1 cellular context compared by ENCODE assay signal in the genomic region with DNA sequence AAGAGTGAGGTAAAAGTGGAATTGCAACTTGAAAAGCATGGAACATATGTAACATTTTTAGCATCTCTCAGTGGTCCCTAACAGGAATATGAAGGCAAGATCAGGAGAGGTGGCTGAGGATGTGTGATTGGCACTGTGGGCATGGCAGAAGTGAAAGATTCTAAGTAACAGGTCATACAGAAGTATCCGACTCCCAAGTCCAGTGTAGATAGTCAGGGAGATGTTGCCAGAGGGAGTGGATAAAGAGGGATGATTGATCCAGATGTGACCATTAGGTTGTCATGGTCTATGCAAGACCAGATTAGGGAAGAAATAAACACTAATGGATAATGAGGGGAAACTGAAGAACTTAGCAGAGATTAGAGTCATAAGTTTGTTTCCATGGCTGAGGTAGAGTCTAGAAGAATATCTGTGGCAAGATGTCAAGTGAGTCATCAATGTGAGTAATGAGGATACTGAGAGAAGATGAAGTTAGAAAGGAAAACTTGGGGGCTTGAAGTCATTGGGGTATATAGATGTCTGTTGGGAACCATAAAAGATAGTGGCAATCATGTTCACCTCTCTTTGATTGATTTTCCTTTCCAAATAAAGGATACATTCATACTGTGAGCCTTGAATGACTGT.
TF ChIP-seq lines count a peak whose summit lies in the region.

No MANE protein-coding gene starts in this region.

TF ChIP-seq in SK-N-SH, 30 proteins besides CTCF, POLR2A, EP300 and RAD21 (continued from another document):
- TF ChIP-seq, protein P1, sequence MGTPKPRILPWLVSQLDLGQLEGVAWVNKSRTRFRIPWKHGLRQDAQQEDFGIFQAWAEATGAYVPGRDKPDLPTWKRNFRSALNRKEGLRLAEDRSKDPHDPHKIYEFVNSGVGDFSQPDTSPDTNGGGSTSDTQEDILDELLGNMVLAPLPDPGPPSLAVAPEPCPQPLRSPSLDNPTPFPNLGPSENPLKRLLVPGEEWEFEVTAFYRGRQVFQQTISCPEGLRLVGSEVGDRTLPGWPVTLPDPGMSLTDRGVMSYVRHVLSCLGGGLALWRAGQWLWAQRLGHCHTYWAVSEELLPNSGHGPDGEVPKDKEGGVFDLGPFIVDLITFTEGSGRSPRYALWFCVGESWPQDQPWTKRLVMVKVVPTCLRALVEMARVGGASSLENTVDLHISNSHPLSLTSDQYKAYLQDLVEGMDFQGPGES (IDR thresholded peaks at IDR 0.05; ENCODE audit: low read depth, low read length) = no peak
- TF ChIP-seq NFIC (IDR thresholded peaks at IDR 0.05; ENCODE audit: borderline replicate concordance) = peak; percentile 36; the same call in 1 of the 2 replicates
- no peak for TF ChIP-seq NRF1 (IDR thresholded peaks at IDR 0.05; ENCODE audit: low read depth, low read length)
- peak; percentile 85 for TF ChIP-seq FOSL2 (IDR thresholded peaks at IDR 0.05; ENCODE audit: borderline replicate concordance, low read depth)
- TF ChIP-seq FOXM1 (IDR thresholded peaks at IDR 0.05; ENCODE audit: low read depth) = no peak
- TF ChIP-seq ELF1 (IDR thresholded peaks at IDR 0.05) = no peak
- no peak for TF ChIP-seq RFX5 (IDR thresholded peaks at IDR 0.05; ENCODE audit: low read length)
- TF ChIP-seq, protein P2, sequence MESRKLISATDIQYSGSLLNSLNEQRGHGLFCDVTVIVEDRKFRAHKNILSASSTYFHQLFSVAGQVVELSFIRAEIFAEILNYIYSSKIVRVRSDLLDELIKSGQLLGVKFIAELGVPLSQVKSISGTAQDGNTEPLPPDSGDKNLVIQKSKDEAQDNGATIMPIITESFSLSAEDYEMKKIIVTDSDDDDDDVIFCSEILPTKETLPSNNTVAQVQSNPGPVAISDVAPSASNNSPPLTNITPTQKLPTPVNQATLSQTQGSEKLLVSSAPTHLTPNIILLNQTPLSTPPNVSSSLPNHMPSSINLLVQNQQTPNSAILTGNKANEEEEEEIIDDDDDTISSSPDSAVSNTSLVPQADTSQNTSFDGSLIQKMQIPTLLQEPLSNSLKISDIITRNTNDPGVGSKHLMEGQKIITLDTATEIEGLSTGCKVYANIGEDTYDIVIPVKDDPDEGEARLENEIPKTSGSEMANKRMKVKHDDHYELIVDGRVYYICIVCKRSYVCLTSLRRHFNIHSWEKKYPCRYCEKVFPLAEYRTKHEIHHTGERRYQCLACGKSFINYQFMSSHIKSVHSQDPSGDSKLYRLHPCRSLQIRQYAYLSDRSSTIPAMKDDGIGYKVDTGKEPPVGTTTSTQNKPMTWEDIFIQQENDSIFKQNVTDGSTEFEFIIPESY (IDR thresholded peaks at IDR 0.05; ENCODE audit: borderline replicate concordance, low read depth) = no peak
- TF ChIP-seq, protein P3, sequence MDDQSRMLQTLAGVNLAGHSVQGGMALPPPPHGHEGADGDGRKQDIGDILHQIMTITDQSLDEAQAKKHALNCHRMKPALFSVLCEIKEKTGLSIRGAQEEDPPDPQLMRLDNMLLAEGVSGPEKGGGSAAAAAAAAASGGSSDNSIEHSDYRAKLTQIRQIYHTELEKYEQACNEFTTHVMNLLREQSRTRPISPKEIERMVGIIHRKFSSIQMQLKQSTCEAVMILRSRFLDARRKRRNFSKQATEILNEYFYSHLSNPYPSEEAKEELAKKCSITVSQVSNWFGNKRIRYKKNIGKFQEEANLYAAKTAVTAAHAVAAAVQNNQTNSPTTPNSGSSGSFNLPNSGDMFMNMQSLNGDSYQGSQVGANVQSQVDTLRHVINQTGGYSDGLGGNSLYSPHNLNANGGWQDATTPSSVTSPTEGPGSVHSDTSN (IDR thresholded peaks at IDR 0.05) = peak; percentile 94
- no peak for TF ChIP-seq SMC3 (IDR thresholded peaks at IDR 0.05; ENCODE audit: low read depth, low read length)
- TF ChIP-seq, protein P4, sequence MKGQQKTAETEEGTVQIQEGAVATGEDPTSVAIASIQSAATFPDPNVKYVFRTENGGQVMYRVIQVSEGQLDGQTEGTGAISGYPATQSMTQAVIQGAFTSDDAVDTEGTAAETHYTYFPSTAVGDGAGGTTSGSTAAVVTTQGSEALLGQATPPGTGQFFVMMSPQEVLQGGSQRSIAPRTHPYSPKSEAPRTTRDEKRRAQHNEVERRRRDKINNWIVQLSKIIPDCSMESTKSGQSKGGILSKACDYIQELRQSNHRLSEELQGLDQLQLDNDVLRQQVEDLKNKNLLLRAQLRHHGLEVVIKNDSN (IDR thresholded peaks at IDR 0.05; ENCODE audit: borderline replicate concordance, low read depth) = no peak
- no peak for TF ChIP-seq GABPA (IDR thresholded peaks at IDR 0.05; ENCODE audit: low read depth)
- TF ChIP-seq FOXJ3 (CRISPR knock-in tag; IDR thresholded peaks at IDR 0.05) = no peak
- no peak for TF ChIP-seq CHD2 (IDR thresholded peaks at IDR 0.05; ENCODE audit: low read length, partially characterized antibody)
- TF ChIP-seq TEAD4 (IDR thresholded peaks at IDR 0.05; ENCODE audit: borderline replicate concordance, insufficient read depth) = no peak
- TF ChIP-seq MEF2A (IDR thresholded peaks at IDR 0.05; ENCODE audit: borderline replicate concordance, low read depth) = no peak
- TF ChIP-seq JUND (IDR thresholded peaks at IDR 0.05) = peak; percentile 82
- TF ChIP-seq, protein P5, sequence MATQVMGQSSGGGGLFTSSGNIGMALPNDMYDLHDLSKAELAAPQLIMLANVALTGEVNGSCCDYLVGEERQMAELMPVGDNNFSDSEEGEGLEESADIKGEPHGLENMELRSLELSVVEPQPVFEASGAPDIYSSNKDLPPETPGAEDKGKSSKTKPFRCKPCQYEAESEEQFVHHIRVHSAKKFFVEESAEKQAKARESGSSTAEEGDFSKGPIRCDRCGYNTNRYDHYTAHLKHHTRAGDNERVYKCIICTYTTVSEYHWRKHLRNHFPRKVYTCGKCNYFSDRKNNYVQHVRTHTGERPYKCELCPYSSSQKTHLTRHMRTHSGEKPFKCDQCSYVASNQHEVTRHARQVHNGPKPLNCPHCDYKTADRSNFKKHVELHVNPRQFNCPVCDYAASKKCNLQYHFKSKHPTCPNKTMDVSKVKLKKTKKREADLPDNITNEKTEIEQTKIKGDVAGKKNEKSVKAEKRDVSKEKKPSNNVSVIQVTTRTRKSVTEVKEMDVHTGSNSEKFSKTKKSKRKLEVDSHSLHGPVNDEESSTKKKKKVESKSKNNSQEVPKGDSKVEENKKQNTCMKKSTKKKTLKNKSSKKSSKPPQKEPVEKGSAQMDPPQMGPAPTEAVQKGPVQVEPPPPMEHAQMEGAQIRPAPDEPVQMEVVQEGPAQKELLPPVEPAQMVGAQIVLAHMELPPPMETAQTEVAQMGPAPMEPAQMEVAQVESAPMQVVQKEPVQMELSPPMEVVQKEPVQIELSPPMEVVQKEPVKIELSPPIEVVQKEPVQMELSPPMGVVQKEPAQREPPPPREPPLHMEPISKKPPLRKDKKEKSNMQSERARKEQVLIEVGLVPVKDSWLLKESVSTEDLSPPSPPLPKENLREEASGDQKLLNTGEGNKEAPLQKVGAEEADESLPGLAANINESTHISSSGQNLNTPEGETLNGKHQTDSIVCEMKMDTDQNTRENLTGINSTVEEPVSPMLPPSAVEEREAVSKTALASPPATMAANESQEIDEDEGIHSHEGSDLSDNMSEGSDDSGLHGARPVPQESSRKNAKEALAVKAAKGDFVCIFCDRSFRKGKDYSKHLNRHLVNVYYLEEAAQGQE (IDR thresholded peaks at IDR 0.05; ENCODE audit: low read depth, low read length) = no peak
- TF ChIP-seq GATA2 (CRISPR knock-in tag; IDR thresholded peaks at IDR 0.05) = no peak
- peak; percentile 57; the same call in 1 of the 2 replicates for TF ChIP-seq TCF12 (IDR thresholded peaks at IDR 0.05)
- no peak for TF ChIP-seq RXRA (IDR thresholded peaks at IDR 0.05; ENCODE audit: borderline replicate concordance, low read depth)
- TF ChIP-seq, protein P6, sequence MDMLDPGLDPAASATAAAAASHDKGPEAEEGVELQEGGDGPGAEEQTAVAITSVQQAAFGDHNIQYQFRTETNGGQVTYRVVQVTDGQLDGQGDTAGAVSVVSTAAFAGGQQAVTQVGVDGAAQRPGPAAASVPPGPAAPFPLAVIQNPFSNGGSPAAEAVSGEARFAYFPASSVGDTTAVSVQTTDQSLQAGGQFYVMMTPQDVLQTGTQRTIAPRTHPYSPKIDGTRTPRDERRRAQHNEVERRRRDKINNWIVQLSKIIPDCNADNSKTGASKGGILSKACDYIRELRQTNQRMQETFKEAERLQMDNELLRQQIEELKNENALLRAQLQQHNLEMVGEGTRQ (IDR thresholded peaks at IDR 0.05; ENCODE audit: borderline replicate concordance, low read depth, low read length) = no peak
- no peak for TF ChIP-seq POLR2AphosphoS5 (IDR thresholded peaks at IDR 0.05; ENCODE audit: low read depth, low read length)
- TF ChIP-seq TAF1 (IDR thresholded peaks at IDR 0.05; ENCODE audit: borderline replicate concordance, low read depth, low read length) = no peak
